17 cellular contexts compared by ENCODE assay signal in genomic region chr16:63018581-63019223, GRCh38.
DNase-seq lines count a peak whose midpoint lies in the region; ATAC-seq and TF ChIP-seq lines count a peak whose summit lies in the region.
"Had no signal": no experiment of that assay in that cellular context is flagged by ENCODE, and none has a peak within 500 bp of the region (broad histone marks: within the 10 kb centered on the region; RNA-seq: fewer than 3 reads in every experiment).

No MANE protein-coding gene starts in this region.

- no peak overlapping the region for H3K4me3 Mint-ChIP-seq in GM23338
- H3K4me3 Mint-ChIP-seq: B cell; CD4-positive, alpha-beta T cell; CD8-positive, alpha-beta T cell had no signal

- H3F3A ChIP-seq in GM23338 (replicated peaks; ENCODE audit: low read depth): no peaks in the 10 kb centered on the region

- H3K4me3 ChIP-seq in GM23338 (no peak overlapping the region), right lobe of liver (no peak overlapping the region)
- H3K4me3 ChIP-seq: A549; BLaER1 treated with 17β-estradiol and CSF1 and Interleukin-3, amounts not matched to agents 10 nM and 100 nM had no signal

- H3K4me2 ChIP-seq in GM23338: no peak overlapping the region
- H3K4me2 ChIP-seq: A549; BLaER1 treated with 17β-estradiol and CSF1 and Interleukin-3, amounts not matched to agents 10 nM and 100 nM had no signal

- peaks cover 3% of the 10 kb centered on the region; the same call in 2 of the 3 replicates for H3K36me3 Mint-ChIP-seq in GM23338 (ENCODE audit: low read depth)
- H3K36me3 Mint-ChIP-seq: CD8-positive, alpha-beta T cell had no signal

- H3K9me2 ChIP-seq in GM23338 (ENCODE audit: insufficient read depth): peaks cover 12% of the 10 kb centered on the region; the same call in 1 of the 2 replicates

- H3K27me3 Mint-ChIP-seq in GM23338 (ENCODE audit: insufficient read depth, low read depth, poor library complexity): no peaks in the 10 kb centered on the region
- H3K27me3 Mint-ChIP-seq: B cell; CD4-positive, alpha-beta T cell had no signal

- DNase-seq in DMS53 (lab: John Stamatoyannopoulos, UW): peak; percentile 1
- no peak for DNase-seq in DMS53 treated with DMSO at 0.1 percent for 48 hours (lab: John Stamatoyannopoulos, UW; ENCODE audit: unreplicated experiment)
- DNase-seq in GM23338 (ENCODE audit: low spot score): no peak
- no peak for DNase-seq in right lobe of liver
- DNase-seq: AML-193; Caco-2; Calu3; CD4-positive, alpha-beta T cell; CD8-positive, alpha-beta T cell; DMS79 treated with DMSO at 0.1 percent for 48 hours; GF-D8 had no signal

- H4K20me1 ChIP-seq in GM23338 (replicated peaks; ENCODE audit: insufficient read depth): no peaks in the 10 kb centered on the region
- H4K20me1 ChIP-seq: BLaER1 treated with 17β-estradiol and CSF1 and Interleukin-3, amounts not matched to agents 10 nM and 100 nM had no signal

- intact Hi-C loops in right lobe of liver (cut with DNase I): no loop called here

- no peak overlapping the region for H3K27ac ChIP-seq in GM23338 (ENCODE audit: low read depth)
- H3K27ac ChIP-seq in right lobe of liver: no peak overlapping the region
- H3K27ac ChIP-seq: 22Rv1; A549; BLaER1 treated with 17β-estradiol and CSF1 and Interleukin-3, amounts not matched to agents 10 nM and 100 nM; C4-2B had no signal

- TF ChIP-seq POLR2A in right lobe of liver (IDR thresholded peaks at IDR 0.05): no peak

- H3K79me2 ChIP-seq in GM23338 (replicated peaks; ENCODE audit: insufficient read depth): no peaks in the 10 kb centered on the region

- peak overlapping the region; percentile 15; the same call in 1 of the 2 replicates for H2AFZ ChIP-seq in GM23338

- H3K4me1 ChIP-seq in GM23338 (ENCODE audit: insufficient read depth) (no peaks in the 10 kb centered on the region), right lobe of liver (peaks cover 0 to 9% (median 0%) of the 10 kb centered on the region in 4 donors)
- H3K4me1 ChIP-seq: A549; BLaER1 treated with 17β-estradiol and CSF1 and Interleukin-3, amounts not matched to agents 10 nM and 100 nM; Caco-2 had no signal

- H3K36me3 ChIP-seq in GM23338 (ENCODE audit: insufficient read depth) (no peaks in the 10 kb centered on the region), right lobe of liver (no peaks in the 10 kb centered on the region)
- H3K36me3 ChIP-seq: BLaER1 treated with 17β-estradiol and CSF1 and Interleukin-3, amounts not matched to agents 10 nM and 100 nM had no signal

- TF ChIP-seq CTCF in GM23338 (conservative IDR thresholded peaks at IDR 0.05; ENCODE audit: low read depth in 2 of 2) (no peak), right lobe of liver (IDR thresholded peaks at IDR 0.05) (no peak)

- WGBS in right lobe of liver (ENCODE audit: insufficient coverage, low coverage, low lambda C conversion rate, missing lambda C conversion rate): 38% methylated on average over 7 of the region's 7 CpGs

- no peaks in the 10 kb centered on the region for H3K4me1 Mint-ChIP-seq in GM23338
- H3K4me1 Mint-ChIP-seq: B cell had no signal

- H3K27ac Mint-ChIP-seq in GM23338: no peak overlapping the region
- H3K27ac Mint-ChIP-seq: B cell; CD4-positive, alpha-beta T cell; CD8-positive, alpha-beta T cell had no signal

- no peak for ATAC-seq in GM23338
- peak; percentile 80 to 99 (median 90) for ATAC-seq in right lobe of liver
- ATAC-seq in GM18520 (IDR thresholded peaks at IDR 0.05; ENCODE audit: unreplicated experiment): no peak
- ATAC-seq: A549; CD8-positive, alpha-beta T cell had no signal

- H3K9me3 Mint-ChIP-seq in GM23338: peaks cover 5% of the 10 kb centered on the region; the same call in 2 of the 3 replicates

- no peaks in the 10 kb centered on the region for H3K9me3 ChIP-seq in right lobe of liver
- H3K9me3 ChIP-seq: A549; BLaER1 treated with 17β-estradiol and CSF1 and Interleukin-3, amounts not matched to agents 10 nM and 100 nM; Caco-2 had no signal

- H3K27me3 ChIP-seq in GM23338 (ENCODE audit: insufficient read depth) (no peaks in the 10 kb centered on the region), right lobe of liver (no peaks in the 10 kb centered on the region)
- H3K27me3 ChIP-seq: BLaER1 treated with 17β-estradiol and CSF1 and Interleukin-3, amounts not matched to agents 10 nM and 100 nM had no signal

TF ChIP-seq in GM23338, 12 proteins besides CTCF, POLR2A, EP300 and RAD21:
- TF ChIP-seq EZH2phosphoT487 (IDR thresholded peaks at IDR 0.05; ENCODE audit: unreplicated experiment): no peak
- TF ChIP-seq NANOG (IDR thresholded peaks at IDR 0.05; ENCODE audit: borderline replicate concordance): no peak

Comparison
In these comparisons a context has a peak if more than half of its experiments do, and no peak if none do; other contexts are left out.
1. ATAC-seq: peak in right lobe of liver (4 of 4); none in GM23338 (single experiment) and GM18520 (single experiment).